8 cellular contexts compared by ENCODE assay signal in genomic region chr4:117661673-117662072, GRCh38.
"Had no signal": no experiment of that assay in that cellular context is flagged by ENCODE, and none has a peak within 500 bp of the region (broad histone marks: within the 10 kb centered on the region; RNA-seq: fewer than 3 reads in every experiment).

No MANE protein-coding gene starts in this region.

- H3K4me1 ChIP-seq: HAP-1 had no signal

- ATAC-seq: HCT116, HepG2 had no signal

- FAIRE-seq: HepG2 had no signal

- H3K9me3 ChIP-seq: HAP-1 had no signal

- H3K4me3 ChIP-seq: GM23248, HAP-1 had no signal

- H3K36me3 ChIP-seq: HAP-1 had no signal

- DNase-seq: GM23248, GOT3, H7, HFFc6, KBM-7 had no signal
